1 cellular context compared by ENCODE assay signal in genomic region chr17:76726231-76726765, GRCh38.
A peak's percentile ranks its signal among the peaks of the same experiment; 100 is the strongest.
TF ChIP-seq lines count a peak whose summit lies in the region.

Gene JMJD6, minus strand, starts transcription at chr17:76726606. Its CDS starts 131 bp downstream, at chr17:76726475.

TF ChIP-seq in HEK293, 187 proteins besides CTCF, POLR2A, EP300 and RAD21 (continued from another document):
- TF ChIP-seq PRDM2 (tag by site-specific recombination; IDR thresholded peaks at IDR 0.05; ENCODE audit: borderline replicate concordance) (no peak), ZNF155 (tag by site-specific recombination; IDR thresholded peaks at IDR 0.05) (no peak), ZNF335 (tag by site-specific recombination; conservative IDR thresholded peaks at IDR 0.05) (peak; percentile 91), ZBTB11 (tag by site-specific recombination; conservative IDR thresholded peaks at IDR 0.05; ENCODE audit: low read depth) (peak; percentile 25; the same call in 1 of the 2 replicates), ZBTB17 (tag by site-specific recombination; IDR thresholded peaks at IDR 0.05) (peak; percentile 45; the same call in 1 of the 2 replicates), KLF9 (tag by site-specific recombination; IDR thresholded peaks at IDR 0.05; ENCODE audit: low read depth) (peak; percentile 68), INSM2 (tag by site-specific recombination; IDR thresholded peaks at IDR 0.05) (peak; percentile 7; the same call in 1 of the 2 replicates), ZNF114 (tag by site-specific recombination; IDR thresholded peaks at IDR 0.05) (no peak), ZNF132 (tag by site-specific recombination; IDR thresholded peaks at IDR 0.05; ENCODE audit: borderline replicate concordance) (no peak), ZFP69B (tag by site-specific recombination; IDR thresholded peaks at IDR 0.05) (no peak), ZNF404 (tag by site-specific recombination; IDR thresholded peaks at IDR 0.05) (no peak), ZNF701 (tag by site-specific recombination; IDR thresholded peaks at IDR 0.05) (no peak), TSHZ1 (tag by site-specific recombination; IDR thresholded peaks at IDR 0.05; ENCODE audit: borderline replicate concordance) (0 out of 2 replicates have a peak, but pooled peaks have one; percentile 20), ZBTB48 (tag by site-specific recombination; IDR thresholded peaks at IDR 0.05) (peak; percentile 65; the same call in 1 of the 2 replicates), KLF1 (tag by site-specific recombination; IDR thresholded peaks at IDR 0.05) (peak; percentile 86), ZNF792 (tag by site-specific recombination; IDR thresholded peaks at IDR 0.05) (0 out of 2 replicates have a peak, but pooled peaks have one; percentile 9), ZBTB20 (tag by site-specific recombination; IDR thresholded peaks at IDR 0.05) (peak; percentile 96), ZNF10 (tag by site-specific recombination; IDR thresholded peaks at IDR 0.05) (peak; percentile 19; the same call in 1 of the 2 replicates), GLI4 (tag by site-specific recombination; IDR thresholded peaks at IDR 0.05) (no peak), ZNF266 (tag by site-specific recombination; IDR thresholded peaks at IDR 0.05; ENCODE audit: low read depth) (no peak), ZNF121 (tag by site-specific recombination; IDR thresholded peaks at IDR 0.05) (peak; percentile 55; the same call in 1 of the 2 replicates), ZNF571 (tag by site-specific recombination; IDR thresholded peaks at IDR 0.05) (no peak), RBAK (tag by site-specific recombination; IDR thresholded peaks at IDR 0.05) (no peak), ZNF549 (tag by site-specific recombination; IDR thresholded peaks at IDR 0.05) (no peak), ZNF26 (tag by site-specific recombination; IDR thresholded peaks at IDR 0.05) (no peak), MYNN (tag by site-specific recombination; IDR thresholded peaks at IDR 0.05; ENCODE audit: borderline replicate concordance) (peak; percentile 10; the same call in 1 of the 2 replicates), ZNF423 (tag by site-specific recombination; IDR thresholded peaks at IDR 0.05) (peak; percentile 14; the same call in 1 of the 2 replicates), ZNF324 (tag by site-specific recombination; IDR thresholded peaks at IDR 0.05) (no peak), HOXA7 (CRISPR knock-in tag; IDR thresholded peaks at IDR 0.05; ENCODE audit: borderline replicate concordance) (no peak)
- TF ChIP-seq, protein P1, sequence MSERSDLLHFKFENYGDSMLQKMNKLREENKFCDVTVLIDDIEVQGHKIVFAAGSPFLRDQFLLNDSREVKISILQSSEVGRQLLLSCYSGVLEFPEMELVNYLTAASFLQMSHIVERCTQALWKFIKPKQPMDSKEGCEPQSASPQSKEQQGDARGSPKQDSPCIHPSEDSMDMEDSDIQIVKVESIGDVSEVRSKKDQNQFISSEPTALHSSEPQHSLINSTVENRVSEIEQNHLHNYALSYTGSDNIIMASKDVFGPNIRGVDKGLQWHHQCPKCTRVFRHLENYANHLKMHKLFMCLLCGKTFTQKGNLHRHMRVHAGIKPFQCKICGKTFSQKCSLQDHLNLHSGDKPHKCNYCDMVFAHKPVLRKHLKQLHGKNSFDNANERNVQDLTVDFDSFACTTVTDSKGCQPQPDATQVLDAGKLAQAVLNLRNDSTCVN (tag by site-specific recombination; optimal IDR thresholded peaks at IDR 0.05) = peak; percentile 87
- TF ChIP-seq, protein P2, sequence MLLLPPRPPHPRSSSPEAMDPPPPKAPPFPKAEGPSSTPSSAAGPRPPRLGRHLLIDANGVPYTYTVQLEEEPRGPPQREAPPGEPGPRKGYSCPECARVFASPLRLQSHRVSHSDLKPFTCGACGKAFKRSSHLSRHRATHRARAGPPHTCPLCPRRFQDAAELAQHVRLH (tag by site-specific recombination; IDR thresholded peaks at IDR 0.05) = no peak
- TF ChIP-seq, protein P3, sequence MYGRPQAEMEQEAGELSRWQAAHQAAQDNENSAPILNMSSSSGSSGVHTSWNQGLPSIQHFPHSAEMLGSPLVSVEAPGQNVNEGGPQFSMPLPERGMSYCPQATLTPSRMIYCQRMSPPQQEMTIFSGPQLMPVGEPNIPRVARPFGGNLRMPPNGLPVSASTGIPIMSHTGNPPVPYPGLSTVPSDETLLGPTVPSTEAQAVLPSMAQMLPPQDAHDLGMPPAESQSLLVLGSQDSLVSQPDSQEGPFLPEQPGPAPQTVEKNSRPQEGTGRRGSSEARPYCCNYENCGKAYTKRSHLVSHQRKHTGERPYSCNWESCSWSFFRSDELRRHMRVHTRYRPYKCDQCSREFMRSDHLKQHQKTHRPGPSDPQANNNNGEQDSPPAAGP (tag by site-specific recombination; IDR thresholded peaks at IDR 0.05) = peak; percentile 45; the same call in 1 of the 2 replicates
- TF ChIP-seq, protein P4, sequence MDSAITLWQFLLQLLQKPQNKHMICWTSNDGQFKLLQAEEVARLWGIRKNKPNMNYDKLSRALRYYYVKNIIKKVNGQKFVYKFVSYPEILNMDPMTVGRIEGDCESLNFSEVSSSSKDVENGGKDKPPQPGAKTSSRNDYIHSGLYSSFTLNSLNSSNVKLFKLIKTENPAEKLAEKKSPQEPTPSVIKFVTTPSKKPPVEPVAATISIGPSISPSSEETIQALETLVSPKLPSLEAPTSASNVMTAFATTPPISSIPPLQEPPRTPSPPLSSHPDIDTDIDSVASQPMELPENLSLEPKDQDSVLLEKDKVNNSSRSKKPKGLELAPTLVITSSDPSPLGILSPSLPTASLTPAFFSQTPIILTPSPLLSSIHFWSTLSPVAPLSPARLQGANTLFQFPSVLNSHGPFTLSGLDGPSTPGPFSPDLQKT (IDR thresholded peaks at IDR 0.05; ENCODE audit: borderline replicate concordance, low read depth, low read length) = no peak
TF ChIP-seq in HEK293: peak in this region for 53.
